7 cellular contexts compared by ENCODE assay signal in the genomic region with DNA sequence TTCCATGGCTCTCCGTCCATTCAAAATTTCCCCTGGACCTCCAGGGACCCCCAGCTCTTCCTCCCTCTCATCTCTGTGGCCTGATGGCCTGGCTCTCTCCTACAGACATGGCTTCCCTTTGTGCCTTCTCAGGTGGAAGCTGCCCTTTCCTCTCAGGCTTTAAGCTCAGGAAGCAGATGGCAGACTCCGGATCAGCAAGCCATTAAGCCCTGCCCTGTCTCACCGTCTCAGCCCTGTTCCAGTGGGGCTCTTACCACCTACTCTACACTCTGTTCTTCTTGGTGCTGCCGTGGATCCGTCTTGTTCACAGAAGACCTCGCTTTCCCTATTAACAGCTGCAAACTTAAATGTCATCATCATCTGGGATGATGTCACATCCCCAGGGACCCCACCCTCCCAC. TPM values are rescaled to one million over a fixed set of nuclear protein-coding genes. Genes with fewer than 3 reads are reported as not detected.
"Had no signal": no experiment of that assay in that cellular context is flagged by ENCODE, and none has a peak within 500 bp of the region (broad histone marks: within the 10 kb centered on the region; RNA-seq: fewer than 3 reads in every experiment).

No MANE protein-coding gene starts in this region.

- H3K27ac Mint-ChIP-seq: activated naive CD8-positive, alpha-beta T cell treated with anti-CD3 and anti-CD28 coated beads, Interleukin-2, amount 10 ng/mL, durations not matched to agents 7 days and 5 days; memory B cell had no signal

- H3K36me3 Mint-ChIP-seq: activated naive CD8-positive, alpha-beta T cell treated with anti-CD3 and anti-CD28 coated beads, Interleukin-2, amount 10 ng/mL, durations not matched to agents 7 days and 5 days; memory B cell had no signal

- H3K4me3 Mint-ChIP-seq: activated naive CD8-positive, alpha-beta T cell treated with anti-CD3 and anti-CD28 coated beads, Interleukin-2, amount 10 ng/mL, durations not matched to agents 7 days and 5 days; memory B cell; neural crest cell had no signal

- H3K9me3 Mint-ChIP-seq: activated naive CD8-positive, alpha-beta T cell treated with anti-CD3 and anti-CD28 coated beads, Interleukin-2, amount 10 ng/mL, durations not matched to agents 7 days and 5 days; memory B cell; neural crest cell had no signal

- DNase-seq: cerebellar nuclear complex, esophagus squamous epithelium, left lung had no signal

- H3K4me1 Mint-ChIP-seq: activated naive CD8-positive, alpha-beta T cell treated with anti-CD3 and anti-CD28 coated beads, Interleukin-2, amount 10 ng/mL, durations not matched to agents 7 days and 5 days; memory B cell had no signal

RNA-seq across cellular contexts. Expression of a gene that starts 34.0 kb away (rescaled TPM):
- total RNA-seq: activated naive CD8-positive, alpha-beta T cell treated with anti-CD3 and anti-CD28 coated beads, Interleukin-2, amount 10 ng/mL, durations not matched to agents 7 days and 5 days; neural crest cell; vagina had no signal
